Comparison of ENCODE assay signal across 10 cellular contexts in genomic region chr6:122484760-122485159, GRCh38. TPM values are rescaled to one million over a fixed set of nuclear protein-coding genes. Genes with fewer than 3 reads are reported as not detected.
DNase-seq lines count a peak whose midpoint lies in the region; ATAC-seq, FAIRE-seq and TF ChIP-seq lines count a peak whose summit lies in the region.
"Had no signal": no experiment of that assay in that cellular context is flagged by ENCODE, and none has a peak within 500 bp of the region (broad histone marks: within the 10 kb centered on the region; RNA-seq: fewer than 3 reads in every experiment).

No MANE protein-coding gene starts in this region.

- H3K36me3 ChIP-seq in bronchial epithelial cell (ENCODE audit: control insufficient read depth, insufficient read depth, low read length), result no peaks in the 10 kb centered on the region

- no peaks in the 10 kb centered on the region for H3K27me3 ChIP-seq in bronchial epithelial cell (ENCODE audit: control insufficient read depth, insufficient read depth, low read length)

- DNase-seq in GM13976 (ENCODE audit: low spot score) (peak; percentile 17), bronchial epithelial cell (ENCODE audit: low read depth) (no peak), dermis blood vessel endothelial cell (no peak)
- DNase-seq in activated CD8-positive, alpha-beta memory T cell treated with anti-CD3 and anti-CD28 coated beads, Interleukin-2, amount 50 U/mL, for 4 hours, result no peak
- no peak for DNase-seq in stimulated activated CD4-positive, alpha-beta T cell treated with anti-CD3 and anti-CD28 coated beads, Interleukin-2, amount 100 ng/mL, for 48 hours
- DNase-seq: CD8-positive, alpha-beta memory T cell; NCI-H526 treated with DMSO at 0.1 percent for 48 hours had no signal

- FAIRE-seq in bronchial epithelial cell (lab: Jason Lieb, UNC), result peak; percentile 7

- TF ChIP-seq CTCF in GM13976 (IDR thresholded peaks at IDR 0.05; ENCODE audit: borderline replicate concordance, control extremely low read depth, extremely low read depth, insufficient read depth, missing control alignments) (no peak), bronchial epithelial cell (IDR thresholded peaks at IDR 0.05; ENCODE audit: insufficient read depth, low read length, severe bottlenecking) (no peak)

- ATAC-seq in GM21529 (IDR thresholded peaks at IDR 0.05; ENCODE audit: unreplicated experiment), result peak; percentile 85
- ATAC-seq in HG03558 (IDR thresholded peaks at IDR 0.05; ENCODE audit: extremely low read depth, unreplicated experiment), result peak; percentile 88
- no peak for ATAC-seq in HG02970 (IDR thresholded peaks at IDR 0.05; ENCODE audit: low FRiP score, unreplicated experiment)

- H3K4me3 ChIP-seq in bronchial epithelial cell (ENCODE audit: low read depth, low read length), result no peak overlapping the region

- in situ Hi-C loops in GM13976 (cut with MboI; ENCODE audit: low sequenced_read_pairs, unreplicated experiment), result no loop called here

RNA-seq across cellular contexts. Expression of gene SERINC1, which starts 13.2 kb away (rescaled TPM):
- total RNA-seq in bronchial epithelial cell (205 and 208 TPM in 2 replicates), dermis blood vessel endothelial cell (207 and 230 TPM in 2 replicates)
